9 cellular contexts compared by ENCODE assay signal in genomic region chr1:59718064-59718988, GRCh38.
DNase-seq lines count a peak whose midpoint lies in the region; ATAC-seq, FAIRE-seq and TF ChIP-seq lines count a peak whose summit lies in the region.
"Had no signal": no experiment of that assay in that cellular context is flagged by ENCODE, and none has a peak within 500 bp of the region (broad histone marks: within the 10 kb centered on the region; RNA-seq: fewer than 3 reads in every experiment).

No MANE protein-coding gene starts in this region.

- no peaks in the 10 kb centered on the region for H3K9me3 ChIP-seq in tibial artery

- peak; percentile 21 for DNase-seq in NCI-H748 (lab: John Stamatoyannopoulos, UW; ENCODE audit: unreplicated experiment)
- no peak for DNase-seq in NCI-H748 treated with DMSO at 0.1 percent for 48 hours (lab: John Stamatoyannopoulos, UW)
- peak; percentile 7 for DNase-seq in RPMI8226
- no peak for DNase-seq in Right ventricle myocardium superior
- DNase-seq in tibial artery: no peak
- DNase-seq in activated CD4-positive, CD25-positive, alpha-beta regulatory T cell (lab: John Stamatoyannopoulos, UW): no peak
- no peak for DNase-seq in stimulated activated CD4-positive, alpha-beta T cell treated with anti-CD3 and anti-CD28 coated beads, Interleukin-2, amount 100 ng/mL, for 48 hours
- DNase-seq in GM12892 (ENCODE audit: insufficient read length): no peak
- DNase-seq: T-helper 9 cell had no signal

- no peak for TF ChIP-seq POLR2A in GM12892 (IDR thresholded peaks at IDR 0.05; ENCODE audit: low read depth, low read length)

- no peaks in the 10 kb centered on the region for H3K27me3 ChIP-seq in tibial artery

- peak; percentile 66 for ATAC-seq in Right ventricle myocardium superior (ENCODE audit: poor library complexity)

- intact Hi-C loops in Right ventricle myocardium superior (cut with DNase I): no loop called here
- intact Hi-C loops in tibial artery (cut with DNase I; ENCODE audit: low total_unique reads): no loop called here

- no peak for FAIRE-seq in GM12892 (lab: Jason Lieb, UNC)

- H3K27ac ChIP-seq in tibial artery: no peak overlapping the region

- no peak overlapping the region for H3K4me3 ChIP-seq in tibial artery

- peaks cover 0 to 8% (median 0%) of the 10 kb centered on the region in 4 donors for H3K4me1 ChIP-seq in tibial artery

- peak; percentile 38 to 42 for TF ChIP-seq CTCF in tibial artery (IDR thresholded peaks at IDR 0.05)

- no peaks in the 10 kb centered on the region for H3K36me3 ChIP-seq in tibial artery

Comparison
In these comparisons a context has a peak if more than half of its experiments do, and no peak if none do; other contexts are left out.
1. DNase-seq: peak in NCI-H748 (single experiment) and RPMI8226 (single experiment); none in NCI-H748 treated with DMSO at 0.1 percent for 48 hours (single experiment), Right ventricle myocardium superior (single experiment), tibial artery (0 of 2), activated CD4-positive, CD25-positive, alpha-beta regulatory T cell (0 of 4), stimulated activated CD4-positive, alpha-beta T cell treated with anti-CD3 and anti-CD28 coated beads, Interleukin-2, amount 100 ng/mL, for 48 hours (0 of 2) and GM12892 (single experiment).